14 cellular contexts compared by ENCODE assay signal in genomic region chr3:161576733-161577510, GRCh38.
DNase-seq lines count a peak whose midpoint lies in the region; ATAC-seq and TF ChIP-seq lines count a peak whose summit lies in the region.
"Had no signal": no experiment of that assay in that cellular context is flagged by ENCODE, and none has a peak within 500 bp of the region (broad histone marks: within the 10 kb centered on the region; RNA-seq: fewer than 3 reads in every experiment).

No MANE protein-coding gene starts in this region.

- no peak overlapping the region for H3K27ac ChIP-seq in upper lobe of right lung
- H3K27ac ChIP-seq: neutrophil, right lobe of liver, SJSA1, testis had no signal

- no peak overlapping the region for H3K4me3 ChIP-seq in upper lobe of right lung
- H3K4me3 ChIP-seq: right lobe of liver, SJSA1, testis had no signal

- ATAC-seq in SK-N-SH treated with all-trans-retinoic acid at 6 μM for 48 hours: peak; percentile 89
- ATAC-seq in upper lobe of right lung: no peak
- ATAC-seq: right lobe of liver had no signal

- peak; percentile 74 for DNase-seq in COR-L47 (lab: John Stamatoyannopoulos, UW)
- DNase-seq in NCI-H1092 (lab: John Stamatoyannopoulos, UW): peak; percentile 93
- peak; percentile 25 for DNase-seq in NCI-H345 (lab: John Stamatoyannopoulos, UW)
- DNase-seq in T1000 (lab: John Stamatoyannopoulos, UW): no peak
- no peak for DNase-seq in activated CD4-positive, alpha-beta T cell treated with anti-CD3 and anti-CD28 coated beads for 48 hours
- DNase-seq in upper lobe of right lung: no peak
- DNase-seq in H4 (ENCODE audit: low spot score): no peak
- DNase-seq: activated CD4-positive, alpha-beta memory T cell treated with anti-CD3 and anti-CD28 coated beads for 36 hours; immature natural killer cell; right lobe of liver; testis had no signal

- no peaks in the 10 kb centered on the region for H3K27me3 ChIP-seq in upper lobe of right lung
- H3K27me3 ChIP-seq: neutrophil, right lobe of liver, SJSA1, testis had no signal

- TF ChIP-seq CTCF in upper lobe of right lung (IDR thresholded peaks at IDR 0.05): no peak

- H3K9me3 ChIP-seq in upper lobe of right lung: no peaks in the 10 kb centered on the region
- H3K9me3 ChIP-seq: neutrophil, right lobe of liver, SJSA1, testis had no signal

- no peaks in the 10 kb centered on the region for H3K4me1 ChIP-seq in upper lobe of right lung
- H3K4me1 ChIP-seq: right lobe of liver, SJSA1, testis had no signal

- intact Hi-C loops in upper lobe of right lung (cut with DNase I): no loop called here

- H3K36me3 ChIP-seq in upper lobe of right lung: no peaks in the 10 kb centered on the region
- H3K36me3 ChIP-seq: neutrophil, right lobe of liver, SJSA1 had no signal

TF ChIP-seq in SK-N-SH treated with all-trans-retinoic acid at 6 μM for 48 hours, 23 proteins besides CTCF, POLR2A, EP300 and RAD21:
- TF ChIP-seq ZFP3 (CRISPR knock-in tag; IDR thresholded peaks at IDR 0.05): no peak
- TF ChIP-seq ISL1 (CRISPR knock-in tag; IDR thresholded peaks at IDR 0.05): peak; percentile 55; the same call in 1 of the 2 replicates
- no peak for TF ChIP-seq TCF4 (CRISPR knock-in tag; IDR thresholded peaks at IDR 0.05; ENCODE audit: borderline replicate concordance)
- no peak for TF ChIP-seq CREB5 (CRISPR knock-in tag; IDR thresholded peaks at IDR 0.05; ENCODE audit: low read depth)
- TF ChIP-seq CSRNP3 (CRISPR knock-in tag; IDR thresholded peaks at IDR 0.05): no peak
TF ChIP-seq in SK-N-SH treated with all-trans-retinoic acid at 6 μM for 48 hours: peak in this region for 1.

Comparison
In these comparisons a context has a peak if more than half of its experiments do, and no peak if none do; other contexts are left out.
1. DNase-seq: peak in COR-L47 (single experiment), NCI-H1092 (single experiment) and NCI-H345 (single experiment); none in T1000 (single experiment), activated CD4-positive, alpha-beta T cell treated with anti-CD3 and anti-CD28 coated beads for 48 hours (single experiment), upper lobe of right lung (single experiment) and H4 (single experiment).